17 cellular contexts compared by ENCODE assay signal in genomic region chr12:92546259-92546825, GRCh38.
DNase-seq lines count a peak whose midpoint lies in the region; ATAC-seq, FAIRE-seq and TF ChIP-seq lines count a peak whose summit lies in the region.
"Had no signal": no experiment of that assay in that cellular context is flagged by ENCODE, and none has a peak within 500 bp of the region (broad histone marks: within the 10 kb centered on the region; RNA-seq: fewer than 3 reads in every experiment).

No MANE protein-coding gene starts in this region.

- ATAC-seq in GM19468 (IDR thresholded peaks at IDR 0.05; ENCODE audit: extremely low read depth, unreplicated experiment), result peak; percentile 5
- peak; percentile 40 for ATAC-seq in HG03135 (IDR thresholded peaks at IDR 0.05; ENCODE audit: unreplicated experiment)
- no peak for ATAC-seq in left cardiac atrium
- ATAC-seq: T-helper 17 cell had no signal

- TF ChIP-seq POLR2A in GM12892 (IDR thresholded peaks at IDR 0.05; ENCODE audit: low read depth, low read length), result no peak

- intact Hi-C loops in left cardiac atrium (cut with DNase I), result no loop called here

- peak; percentile 17 for FAIRE-seq in GM12892 (lab: Jason Lieb, UNC)

- DNase-seq in GM12892 (ENCODE audit: insufficient read length) (no peak), kidney tubule cell (ENCODE audit: low spot score) (peak; percentile 54), NCI-H1436 (lab: John Stamatoyannopoulos, UW) (no peak), left cardiac atrium (no peak), amniotic stem cell (lab: John Stamatoyannopoulos, UW) (no peak)
- no peak for DNase-seq in activated CD4-positive, alpha-beta T cell treated with anti-CD3 and anti-CD28 coated beads for 1 hour
- DNase-seq: ACHN, activated T-cell treated with anti-CD3 and anti-CD28 coated beads for 4 hours, endodermal cell, foreskin fibroblast, GF-D8, NCI-H1048, NCI-H526 treated with DMSO at 0.1 percent for 48 hours, nucleus accumbens, T-helper 17 cell had no signal

Comparison
In these comparisons a context has a peak if more than half of its experiments do, and no peak if none do; other contexts are left out.
1. ATAC-seq: peak in GM19468 (single experiment) and HG03135 (single experiment); none in left cardiac atrium (0 of 2).